In the genomic region with DNA sequence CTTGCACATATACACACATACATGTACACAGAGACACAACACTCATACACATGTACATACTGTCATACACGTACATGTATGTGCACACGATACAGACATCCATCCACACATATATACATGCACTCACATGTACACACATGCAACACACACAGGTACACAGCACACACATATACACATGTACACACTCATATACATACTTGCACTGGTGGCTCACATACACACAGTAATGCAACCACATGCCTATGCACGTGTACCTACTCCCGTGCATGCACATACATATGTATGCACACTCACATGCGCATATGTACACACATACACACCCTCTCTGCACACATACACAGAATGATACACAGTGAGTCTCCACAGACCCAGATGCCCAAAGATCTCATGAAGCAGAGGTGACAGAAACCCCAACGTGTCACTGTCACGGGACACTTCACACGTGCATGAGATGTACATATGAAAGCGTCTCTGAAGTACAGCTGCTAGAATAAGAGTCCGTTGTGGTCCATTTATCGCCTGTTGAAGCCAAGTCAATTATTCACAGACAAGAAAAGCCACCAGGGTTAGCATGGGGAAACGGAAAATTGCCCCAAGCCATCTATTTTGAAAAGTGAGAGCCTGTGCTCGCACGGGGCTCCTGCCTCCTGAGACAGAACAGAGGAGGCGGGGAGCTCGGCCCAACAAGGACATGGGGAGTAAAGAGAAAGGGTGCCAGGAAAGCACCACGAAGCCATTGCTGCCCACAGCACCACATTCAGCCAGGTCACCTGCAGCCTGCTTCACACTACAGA, we compare ENCODE assay signal across 10 cellular contexts. TPM values are rescaled to one million over a fixed set of nuclear protein-coding genes. Genes with fewer than 3 reads are reported as not detected.
DNase-seq lines count a peak whose midpoint lies in the region; ATAC-seq, FAIRE-seq and TF ChIP-seq lines count a peak whose summit lies in the region.
"Had no signal": no experiment of that assay in that cellular context is flagged by ENCODE, and none has a peak within 500 bp of the region (broad histone marks: within the 10 kb centered on the region; RNA-seq: fewer than 3 reads in every experiment).

No MANE protein-coding gene starts in this region.

- TF ChIP-seq POLR2A in GM18951 (IDR thresholded peaks at IDR 0.05; ENCODE audit: extremely low read depth, insufficient read depth, insufficient read length), result peak; percentile 55
- no peak for TF ChIP-seq POLR2A in H54 (IDR thresholded peaks at IDR 0.05; ENCODE audit: low read depth, low read length)

- H4K91ac ChIP-seq in H9 (ENCODE audit: insufficient read length, low read depth, low read length), result no peak overlapping the region

- no peak overlapping the region for H2AK5ac ChIP-seq in H9 (ENCODE audit: insufficient read length, low read length)

- H3K79me2 ChIP-seq in H9 (ENCODE audit: insufficient read depth, low read length), result peaks cover 30% of the 10 kb centered on the region
- H3K79me2 ChIP-seq: parathyroid adenoma had no signal

- H2BK120ac ChIP-seq in H9 (ENCODE audit: low read depth, low read length, poor library complexity, severe bottlenecking), result no peak overlapping the region

- no peak overlapping the region for H3K56ac ChIP-seq in H9 (ENCODE audit: insufficient read length, low read depth, low read length)

- H3K23ac ChIP-seq in H9 (ENCODE audit: insufficient read length, low read depth, low read length), result no peak overlapping the region

- no peak overlapping the region for H3K27ac ChIP-seq in H9 (ENCODE audit: insufficient read length, low read depth, low read length)
- peak overlapping the region; percentile 99 for H3K27ac ChIP-seq in neutrophil
- H3K27ac ChIP-seq: parathyroid adenoma had no signal

- H3K36me3 Mint-ChIP-seq in H9 (ENCODE audit: insufficient read depth in 1 of 3, low read depth in 3 of 3), result peaks cover 14 to 61% (median 61%) of the 10 kb centered on the region in 3 experiments
- peaks cover 3% of the 10 kb centered on the region for H3K36me3 Mint-ChIP-seq in T-helper 17 cell (ENCODE audit: low read depth)

- no peak overlapping the region for H3K4me2 ChIP-seq in H9 (ENCODE audit: insufficient read depth, insufficient read length, low read length)

- H4K5ac ChIP-seq in H9 (ENCODE audit: insufficient read length, low read depth, low read length), result no peak overlapping the region

- no peak overlapping the region for H3K4ac ChIP-seq in H9 (ENCODE audit: low read depth, low read length)

- H3K9me3 ChIP-seq in H9 (ENCODE audit: control insufficient read depth, low read depth, low read length), result no peaks in the 10 kb centered on the region
- H3K9me3 ChIP-seq in neutrophil, result no peaks in the 10 kb centered on the region
- H3K9me3 ChIP-seq in T-helper 17 cell (ENCODE audit: control insufficient read depth, low read length, poor library complexity, severe bottlenecking), result no peaks in the 10 kb centered on the region

- no peak overlapping the region for H2AFZ ChIP-seq in H9 (ENCODE audit: low read length)
- H2AFZ ChIP-seq: parathyroid adenoma had no signal

- TF ChIP-seq CTCF in H9 (conservative IDR thresholded peaks at IDR 0.05) (no peak), neutrophil (IDR thresholded peaks at IDR 0.05) (no peak)

- no peaks in the 10 kb centered on the region for H3K27me3 Mint-ChIP-seq in H9 (ENCODE audit: low read depth)
- H3K27me3 Mint-ChIP-seq in T-helper 17 cell, result no peaks in the 10 kb centered on the region

- H3K79me1 ChIP-seq in H9 (ENCODE audit: insufficient read depth, low read depth, low read length, poor library complexity, severe bottlenecking), result peaks cover 7% of the 10 kb centered on the region

- FAIRE-seq in H54 (lab: Jason Lieb, UNC), result no peak

- no peak overlapping the region for H2BK20ac ChIP-seq in H9 (ENCODE audit: low read depth, low read length, poor library complexity, severe bottlenecking)

- H2BK15ac ChIP-seq in H9 (ENCODE audit: low read depth, low read length), result no peak overlapping the region

- peaks cover 20% of the 10 kb centered on the region for H3K36me3 ChIP-seq in neutrophil

- no peak overlapping the region for H2BK12ac ChIP-seq in H9 (ENCODE audit: insufficient read length, low read depth, low read length)

- H3K14ac ChIP-seq in H9 (ENCODE audit: insufficient read depth, low read length), result no peak overlapping the region

- H3K9me3 Mint-ChIP-seq in H9, result no peaks in the 10 kb centered on the region

- H3K4me3 Mint-ChIP-seq in H9 (no peak overlapping the region), T-helper 17 cell (no peak overlapping the region)

- peak overlapping the region in 2 of 3 experiments; percentile 2 to 15; a peak in 3 of 7 replicates for H3K27ac Mint-ChIP-seq in H9
- no peak overlapping the region for H3K27ac Mint-ChIP-seq in T-helper 17 cell

- no peak overlapping the region for H3T11ph ChIP-seq in H9 (ENCODE audit: low read length)

- H4K8ac ChIP-seq in H9 (replicated peaks; ENCODE audit: insufficient read length, low read depth, low read length), result no peak overlapping the region

- no peak overlapping the region for H3K9ac ChIP-seq in H9 (ENCODE audit: extremely low read depth, insufficient read length, low read length)
- H3K9ac ChIP-seq: parathyroid adenoma had no signal

- H3K4me1 ChIP-seq in H9 (ENCODE audit: insufficient read depth, low read length), result no peaks in the 10 kb centered on the region; the same call in 1 of the 2 replicates
- H3K4me1 ChIP-seq in neutrophil (ENCODE audit: control insufficient read depth in 1 of 2, insufficient read depth in 1 of 2, low read depth in 1 of 2, low read length in 1 of 2), result peaks cover 98 to 100% of the 10 kb centered on the region in 2 experiments
- H3K4me1 ChIP-seq: parathyroid adenoma had no signal

- H3K4me1 Mint-ChIP-seq in H9 (peaks cover 19 to 20% of the 10 kb centered on the region in 2 experiments), T-helper 17 cell (peaks cover 30% of the 10 kb centered on the region)

- no peak overlapping the region for H3K18ac ChIP-seq in H9 (ENCODE audit: insufficient read length, low read depth, low read length)

- DNase-seq in H9, result no peak
- no peak for DNase-seq in H54 (ENCODE audit: insufficient read length, low spot score)
- DNase-seq in RKO (ENCODE audit: low spot score), result no peak
- no peak for DNase-seq in ACHN
- no peak for DNase-seq in T-helper 17 cell

- ATAC-seq in HG03469 (IDR thresholded peaks at IDR 0.05; ENCODE audit: unreplicated experiment) (peak; percentile 31), T-helper 17 cell (no peak)

- in situ Hi-C loops in GM18951 (cut with MboI; ENCODE audit: low sequenced_read_pairs, unreplicated experiment) (loop anchor here (10.0 kb wide), 1 partner anchor 96 kb away; no protein-coding TSS in a partner anchor), ACHN (cut with HindIII; ENCODE audit: low pct_ligation_motif_present, low pct_unique_long_range_greater_than_20kb, low sequenced_read_pairs) (no loop called here)

- no CpG with 5 or more reads among the region's 17 CpGs for WGBS in H9 (ENCODE audit: extremely low coverage, insufficient read length, low lambda C conversion rate)

- H3K27me3 ChIP-seq in H9 (ENCODE audit: insufficient read depth, low read length) (no peaks in the 10 kb centered on the region), neutrophil (no peaks in the 10 kb centered on the region)

- peaks cover 2% of the 10 kb centered on the region for H4K20me1 ChIP-seq in H9 (ENCODE audit: control insufficient read depth, insufficient read depth, insufficient read length)

- H2BK5ac ChIP-seq in H9 (ENCODE audit: insufficient read length, low read length), result no peak overlapping the region

- H3K23me2 ChIP-seq in H9 (ENCODE audit: insufficient read length, low read depth, low read length, poor library complexity, severe bottlenecking), result no peaks in the 10 kb centered on the region

- no peak overlapping the region for H3K4me3 ChIP-seq in neutrophil (ENCODE audit: low read depth in 1 of 2, low read length in 1 of 2)

RNA-seq across cellular contexts. Expression of gene LPCAT1, which starts 24.9 kb away (rescaled TPM):
- total RNA-seq in H9 (2021), result 222 and 231 TPM in 2 replicates
- total RNA-seq in T-helper 17 cell, result 10 to 100 TPM; 23.4 to 24.8 TPM

RNA-seq across cellular contexts. Expression of gene SLC6A3, which starts 53.6 kb away (rescaled TPM):
- total RNA-seq in H9 (2021) (0.50 and 0.61 TPM in 2 replicates), T-helper 17 cell (not detected)
- total RNA-seq: LHCN-M2 had no signal
